ENCODE assay signal across 1 cellular context in genomic region chr3:15804553-15805095, GRCh38.
TF ChIP-seq lines count a peak whose summit lies in the region.

No MANE protein-coding gene starts in this region.

TF ChIP-seq in K562, 482 proteins besides CTCF, POLR2A, EP300 and RAD21 (continued from another document and continues in another):
- TF ChIP-seq AFF1 (IDR thresholded peaks at IDR 0.05; ENCODE audit: low read depth in 1 of 2, partially characterized antibody in 2 of 2) = peak; percentile 34 to 58
- peak; percentile 59 for TF ChIP-seq PKNOX1 (IDR thresholded peaks at IDR 0.05)
- 0 out of 2 replicates have a peak, but pooled peaks have one; percentile 21 for TF ChIP-seq THRB (CRISPR knock-in tag; conservative IDR thresholded peaks at IDR 0.05)
- TF ChIP-seq CHAMP1 (IDR thresholded peaks at IDR 0.05) = peak; percentile 43; the same call in 1 of the 2 replicates
- peak; percentile 74 for TF ChIP-seq CBFA2T3 (IDR thresholded peaks at IDR 0.05)
- TF ChIP-seq HDGF (IDR thresholded peaks at IDR 0.05) = peak; percentile 49; the same call in 1 of the 2 replicates
- TF ChIP-seq HLTF (IDR thresholded peaks at IDR 0.05) = no peak
- TF ChIP-seq ETV5 (CRISPR knock-in tag; IDR thresholded peaks at IDR 0.05; ENCODE audit: low read depth) = 0 out of 2 replicates have a peak, but pooled peaks have one; percentile 45
- TF ChIP-seq EHMT2 (IDR thresholded peaks at IDR 0.05) = peak; percentile 74; the same call in 1 of the 2 replicates
- TF ChIP-seq ATF1 (CRISPR knock-in tag; IDR thresholded peaks at IDR 0.05) = no peak
- peak; percentile 28; the same call in 1 of the 2 replicates for TF ChIP-seq ATF1 (tag; IDR thresholded peaks at IDR 0.05)
- TF ChIP-seq ESRRB (CRISPR knock-in tag; IDR thresholded peaks at IDR 0.05; ENCODE audit: borderline replicate concordance) = no peak
- no peak for TF ChIP-seq RB1 (IDR thresholded peaks at IDR 0.05; ENCODE audit: low read depth)
- no peak for TF ChIP-seq NEUROD1 (IDR thresholded peaks at IDR 0.05; ENCODE audit: borderline replicate concordance, low read depth, low read length, partially characterized antibody)
- TF ChIP-seq CTBP1 (IDR thresholded peaks at IDR 0.05; ENCODE audit: borderline replicate concordance) = 0 out of 2 replicates have a peak, but pooled peaks have one; percentile 45
- TF ChIP-seq DPF2 (IDR thresholded peaks at IDR 0.05) = peak; percentile 84
- TF ChIP-seq CLOCK (CRISPR knock-in tag; IDR thresholded peaks at IDR 0.05; ENCODE audit: borderline replicate concordance) = no peak
- TF ChIP-seq ZNF354B (CRISPR knock-in tag; IDR thresholded peaks at IDR 0.05) = no peak
- peak; percentile 74 for TF ChIP-seq GATA2 (CRISPR knock-in tag; IDR thresholded peaks at IDR 0.05)
- no peak for TF ChIP-seq ELK3 (CRISPR knock-in tag; IDR thresholded peaks at IDR 0.05)
- no peak for TF ChIP-seq ZNF282 (CRISPR knock-in tag; IDR thresholded peaks at IDR 0.05)
- TF ChIP-seq RCOR1 (IDR thresholded peaks at IDR 0.05; ENCODE audit: borderline replicate concordance in 1 of 2, low read depth in 2 of 2, low read length in 2 of 2) = 0 out of 4 replicates have a peak, but pooled peaks of 1 of the 2 experiments have one; percentile 19
- TF ChIP-seq TRIM28 (IDR thresholded peaks at IDR 0.05) = 0 out of 2 replicates have a peak, but pooled peaks have one; percentile 26
- TF ChIP-seq ZSCAN29 (IDR thresholded peaks at IDR 0.05) = no peak
- 0 out of 2 replicates have a peak, but pooled peaks have one; percentile 32 for TF ChIP-seq MTA2 (IDR thresholded peaks at IDR 0.05; ENCODE audit: low read depth)
- peak; percentile 89 for TF ChIP-seq MEIS2 (IDR thresholded peaks at IDR 0.05; ENCODE audit: partially characterized antibody)
- peak; percentile 99 for TF ChIP-seq ZNF316 (IDR thresholded peaks at IDR 0.05)
- TF ChIP-seq RNF2 (IDR thresholded peaks at IDR 0.05) = peak; percentile 73; the same call in 1 of the 2 replicates
- TF ChIP-seq SMARCE1 (IDR thresholded peaks at IDR 0.05) = 0 out of 2 replicates have a peak, but pooled peaks have one; percentile 35
- TF ChIP-seq NBN (IDR thresholded peaks at IDR 0.05; ENCODE audit: low read depth) = peak; percentile 76; the same call in 1 of the 2 replicates
- TF ChIP-seq ZFP30 (CRISPR knock-in tag; IDR thresholded peaks at IDR 0.05; ENCODE audit: borderline replicate concordance) = no peak
- TF ChIP-seq ZBTB49 (CRISPR knock-in tag; IDR thresholded peaks at IDR 0.05; ENCODE audit: borderline replicate concordance) = no peak
- no peak for TF ChIP-seq BCOR (IDR thresholded peaks at IDR 0.05)
- TF ChIP-seq NFRKB (IDR thresholded peaks at IDR 0.05; ENCODE audit: low read depth) = 0 out of 2 replicates have a peak, but pooled peaks have one; percentile 12
- no peak for TF ChIP-seq ELK1 (CRISPR knock-in tag; IDR thresholded peaks at IDR 0.05)
- no peak for TF ChIP-seq ZFP91 (CRISPR knock-in tag; IDR thresholded peaks at IDR 0.05)
- TF ChIP-seq STAT5B (CRISPR knock-in tag; IDR thresholded peaks at IDR 0.05) = no peak
- peak; percentile 33; the same call in 1 of the 2 replicates for TF ChIP-seq HDAC2 (IDR thresholded peaks at IDR 0.05)
- TF ChIP-seq CGGBP1 (CRISPR knock-in tag; IDR thresholded peaks at IDR 0.05) = no peak
- TF ChIP-seq SMARCA4 (IDR thresholded peaks at IDR 0.05) = peak; percentile 77
- no peak for TF ChIP-seq ZBTB33 (CRISPR knock-in tag; IDR thresholded peaks at IDR 0.05)
- TF ChIP-seq LEF1 (IDR thresholded peaks at IDR 0.05) = 0 out of 2 replicates have a peak, but pooled peaks have one; percentile 16
